Comparison of ENCODE assay signal across 9 cellular contexts in the genomic region with DNA sequence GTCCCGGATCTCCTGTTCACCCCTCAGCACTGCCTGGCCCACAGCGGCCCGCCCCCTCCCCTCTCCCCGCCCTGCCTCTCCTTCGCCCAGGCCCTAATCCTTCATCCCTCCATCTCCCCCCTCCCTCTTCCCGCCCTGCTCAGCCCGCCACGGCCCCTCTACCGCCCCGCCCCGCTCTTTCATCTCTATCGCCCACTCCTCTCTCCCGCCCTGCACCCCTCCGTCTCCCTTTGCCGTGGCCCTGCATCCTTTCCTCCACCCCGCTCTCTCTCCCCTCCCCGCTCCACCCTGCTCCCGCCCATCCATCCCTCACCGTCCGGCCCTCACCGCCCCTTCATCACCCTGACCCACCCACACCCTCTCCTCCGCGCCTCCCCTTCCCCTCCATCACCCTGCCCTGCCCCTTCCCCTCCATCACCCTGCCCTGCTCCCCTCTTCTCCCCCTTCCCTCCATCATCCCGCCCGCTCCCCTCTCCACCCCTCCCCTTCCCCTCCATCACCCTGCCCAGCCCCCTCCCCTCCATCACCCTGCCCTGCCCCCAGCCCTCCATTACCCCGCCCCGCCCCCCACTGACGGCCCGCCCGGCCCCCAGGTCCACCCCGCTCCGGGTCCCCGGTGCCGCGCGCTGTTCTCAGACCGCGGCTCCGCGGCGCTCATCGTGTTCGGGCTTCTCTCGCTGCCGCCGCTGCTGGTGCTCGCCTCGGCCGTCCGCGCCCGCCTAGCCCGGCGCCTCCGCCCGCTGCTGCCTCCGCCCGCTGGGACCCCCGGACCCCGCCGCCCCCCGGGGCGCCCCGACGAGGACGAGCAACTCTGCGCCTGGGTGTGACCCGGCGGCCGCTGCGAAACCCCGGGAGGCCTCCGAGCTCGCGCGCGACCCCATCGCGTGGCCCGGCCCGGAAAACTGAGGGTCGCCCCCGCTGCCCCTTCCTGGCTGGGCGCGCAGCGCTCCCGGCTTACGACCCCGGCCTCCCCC. TPM values are rescaled to one million over a fixed set of nuclear protein-coding genes. Genes with fewer than 3 reads are reported as not detected.
DNase-seq lines count a peak whose midpoint lies in the region; ATAC-seq and TF ChIP-seq lines count a peak whose summit lies in the region.
"Had no signal": no experiment of that assay in that cellular context is flagged by ENCODE, and none has a peak within 500 bp of the region (broad histone marks: within the 10 kb centered on the region; RNA-seq: fewer than 3 reads in every experiment).

No MANE protein-coding gene starts in this region.

- H3K27me3 ChIP-seq in tibial nerve, result peaks cover 0 to 7% of the 10 kb centered on the region in 2 donors

- DNase-seq in activated CD4-positive, alpha-beta T cell treated with anti-CD3 and anti-CD28 coated beads for 48 hours, result peak; percentile 17
- DNase-seq in activated CD4-positive, alpha-beta T cell treated with anti-CD3 and anti-CD28 coated beads, Interleukin-2, amount 50 U/mL, for 48 hours, result no peak
- DNase-seq in WTC11 (ENCODE audit: low spot score) (peak; percentile 48), iPS-NIHi7 (ENCODE audit: extremely low spot score) (peak; percentile 78), tibial nerve (ENCODE audit: low spot score in 2 of 2) (no peak), Calu3 (no peak), kidney tubule cell (ENCODE audit: low spot score) (no peak), NOMO-1 treated with DMSO at 0.1 percent for 48 hours (lab: John Stamatoyannopoulos, UW; ENCODE audit: unreplicated experiment) (no peak)
- DNase-seq: T-helper 9 cell had no signal

- CTCF ChIA-PET in WTC11 (lab: Charles Lee) (interaction anchor here (1.2 to 1.8 kb wide), 2 partner anchors 14 to 25 kb away, joined by 4 to 7 read pairs; no protein-coding TSS in a partner anchor), Calu3 (lab: Charles Lee) (no interaction called here)

- H3K36me3 Mint-ChIP-seq in WTC11 (no peaks in the 10 kb centered on the region), Calu3 (ENCODE audit: insufficient read depth, unreplicated experiment) (peaks cover 7% of the 10 kb centered on the region)

- no peak for TF ChIP-seq POLR2A in tibial nerve (IDR thresholded peaks at IDR 0.05)

- H3K4me1 Mint-ChIP-seq in WTC11 (peaks cover 39% of the 10 kb centered on the region), Calu3 (ENCODE audit: low read depth, unreplicated experiment) (peaks cover 15% of the 10 kb centered on the region)

- H3K4me3 ChIP-seq in tibial nerve, result peak overlapping the region; percentile 7 to 57 (median 40)

- H3K27me3 Mint-ChIP-seq in WTC11 (ENCODE audit: low read depth) (no peaks in the 10 kb centered on the region), Calu3 (ENCODE audit: unreplicated experiment) (no peaks in the 10 kb centered on the region)

- peak overlapping the region; percentile 71 to 94 (median 84) for H3K27ac ChIP-seq in tibial nerve

- no peaks in the 10 kb centered on the region for H3K36me3 ChIP-seq in tibial nerve

- H3K9me3 Mint-ChIP-seq in WTC11 (no peaks in the 10 kb centered on the region), Calu3 (ENCODE audit: low read depth, unreplicated experiment) (no peaks in the 10 kb centered on the region)

- H3K4me3 Mint-ChIP-seq in WTC11 (no peak overlapping the region), Calu3 (ENCODE audit: low read depth, unreplicated experiment) (no peak overlapping the region)

- no TSS peak for BruUV-seq in Calu3 (replicated peaks; lab: Mats Ljungman, UMichigan)

- POLR2A ChIA-PET in WTC11 (lab: Charles Lee), result interaction anchor here (1.3 kb wide), 1 partner anchor 20 kb away, joined by 3 read pairs; no protein-coding TSS in a partner anchor

- peaks cover 10 to 76% (median 49%) of the 10 kb centered on the region in 4 donors for H3K4me1 ChIP-seq in tibial nerve

- H3K27ac Mint-ChIP-seq in WTC11 (no peak overlapping the region), Calu3 (ENCODE audit: unreplicated experiment) (no peak overlapping the region)

- ATAC-seq in WTC11, result peak; percentile 8

- intact Hi-C loops in Calu3 (cut with micrococcal nuclease; ENCODE audit: unreplicated experiment), result no loop called here

- TF ChIP-seq CTCF in WTC11 (IDR thresholded peaks at IDR 0.05), result no peak
- no peak for TF ChIP-seq CTCF in tibial nerve (IDR thresholded peaks at IDR 0.05)
- TF ChIP-seq CTCF in Calu3 (IDR thresholded peaks at IDR 0.05; ENCODE audit: unreplicated experiment), result no peak

- 15 to 24% methylated on average over 26 to 33 of the region's 89 CpGs for WGBS in tibial nerve, 2 donors

- TF ChIP-seq EP300 in tibial nerve (IDR thresholded peaks at IDR 0.05), result no peak

- H3K9me3 ChIP-seq in tibial nerve, result no peaks in the 10 kb centered on the region

TF ChIP-seq in WTC11, 78 proteins besides CTCF, POLR2A, EP300 and RAD21 (continues in another document):
- no peak for TF ChIP-seq ZNF512 (CRISPR knock-in tag; IDR thresholded peaks at IDR 0.05; ENCODE audit: borderline replicate concordance)
- no peak for TF ChIP-seq STAT6 (CRISPR knock-in tag; conservative IDR thresholded peaks at IDR 0.05; ENCODE audit: low read depth)
- TF ChIP-seq, protein P1, sequence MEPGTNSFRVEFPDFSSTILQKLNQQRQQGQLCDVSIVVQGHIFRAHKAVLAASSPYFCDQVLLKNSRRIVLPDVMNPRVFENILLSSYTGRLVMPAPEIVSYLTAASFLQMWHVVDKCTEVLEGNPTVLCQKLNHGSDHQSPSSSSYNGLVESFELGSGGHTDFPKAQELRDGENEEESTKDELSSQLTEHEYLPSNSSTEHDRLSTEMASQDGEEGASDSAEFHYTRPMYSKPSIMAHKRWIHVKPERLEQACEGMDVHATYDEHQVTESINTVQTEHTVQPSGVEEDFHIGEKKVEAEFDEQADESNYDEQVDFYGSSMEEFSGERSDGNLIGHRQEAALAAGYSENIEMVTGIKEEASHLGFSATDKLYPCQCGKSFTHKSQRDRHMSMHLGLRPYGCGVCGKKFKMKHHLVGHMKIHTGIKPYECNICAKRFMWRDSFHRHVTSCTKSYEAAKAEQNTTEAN (CRISPR knock-in tag; IDR thresholded peaks at IDR 0.05), result no peak
- TF ChIP-seq CREM (CRISPR knock-in tag; IDR thresholded peaks at IDR 0.05), result no peak

RNA-seq across cellular contexts. Expression of gene ANKRD65, which starts 6.2 kb away (rescaled TPM):
- total RNA-seq in WTC11 (2021) (1.6 to 2.8 TPM (median 1.9 TPM) in 3 replicates), tibial nerve (10 to 100 TPM; 13.8 to 32.6 (median 19.4) TPM), Calu3 (2022) (not detected in 2 replicates)

RNA-seq across cellular contexts. Expression of gene VWA1, which starts 8.2 kb away (rescaled TPM):
- total RNA-seq in WTC11 (2021), result 28.3 to 35.5 TPM (median 28.3 TPM) in 3 replicates
- 100 to 1,000 TPM; 142 to 261 (median 161) TPM for total RNA-seq in tibial nerve
- total RNA-seq in Calu3 (2022), result 78.7 and 78.9 TPM in 2 replicates

RNA-seq across cellular contexts. Expression of gene MRPL20, which starts 20.2 kb away (rescaled TPM):
- total RNA-seq in WTC11 (2021) (126 to 156 TPM (median 134 TPM) in 3 replicates), tibial nerve (100 to 1,000 TPM in 3 of 4 donors, 10 to 100 TPM in 1; 84.9 to 165 (median 139) TPM), Calu3 (2022) (81.2 and 99.1 TPM in 2 replicates)

RNA-seq across cellular contexts. Expression of gene ATAD3C, which starts 22.2 kb away (rescaled TPM):
- total RNA-seq in WTC11 (2021), result 0.60 to 0.94 TPM (median 0.61 TPM) in 3 replicates
- 1 to 10 TPM in 3 of 4 donors, under 1 TPM in 1; 0.42 to 9.9 (median 3.2) TPM for total RNA-seq in tibial nerve
- 0.29 and 0.45 TPM in 2 replicates for total RNA-seq in Calu3 (2022)

RNA-seq across cellular contexts. Expression of gene CCNL2, which starts 28.1 kb away (rescaled TPM):
- total RNA-seq in WTC11 (2021) (117 to 142 TPM (median 117 TPM) in 3 replicates), tibial nerve (100 to 1,000 TPM; 311 to 362 (median 339) TPM), Calu3 (2022) (166 and 172 TPM in 2 replicates)

Comparison
In these comparisons a context has a peak if more than half of its experiments do, and no peak if none do; other contexts are left out.
1. DNase-seq: peak in activated CD4-positive, alpha-beta T cell treated with anti-CD3 and anti-CD28 coated beads for 48 hours (single experiment), WTC11 (single experiment) and iPS-NIHi7 (single experiment); none in activated CD4-positive, alpha-beta T cell treated with anti-CD3 and anti-CD28 coated beads, Interleukin-2, amount 50 U/mL, for 48 hours (0 of 2), tibial nerve (0 of 2), Calu3 (single experiment), kidney tubule cell (single experiment) and NOMO-1 treated with DMSO at 0.1 percent for 48 hours (single experiment).